ENCODE assay signal across 20 cellular contexts in the genomic region with DNA sequence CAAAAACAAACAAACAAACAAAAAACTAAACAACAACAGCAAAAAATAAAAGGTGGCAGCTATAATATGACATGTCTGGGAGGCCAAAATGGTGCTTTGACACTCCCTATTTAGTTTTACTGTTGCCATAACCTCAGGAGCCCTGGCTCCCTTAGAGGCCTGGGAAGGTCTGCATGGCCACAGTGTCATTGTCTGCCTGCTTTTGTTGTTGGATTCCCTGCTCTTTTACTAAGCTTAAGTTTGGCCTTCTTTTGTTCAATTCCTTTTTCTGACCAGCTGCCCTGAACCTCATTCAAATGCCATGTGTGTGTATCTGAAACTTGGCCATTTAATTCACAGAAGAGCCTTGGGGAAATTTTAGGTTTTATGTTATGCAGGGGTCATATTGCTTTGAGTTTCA.
DNase-seq lines count a peak whose midpoint lies in the region; TF ChIP-seq lines count a peak whose summit lies in the region.
"Had no signal": no experiment of that assay in that cellular context is flagged by ENCODE, and none has a peak within 500 bp of the region (broad histone marks: within the 10 kb centered on the region; RNA-seq: fewer than 3 reads in every experiment).

No MANE protein-coding gene starts in this region.

- H3K9ac ChIP-seq in GM23248, result no peak overlapping the region
- no peak overlapping the region for H3K9ac ChIP-seq in KMS-11
- H3K9ac ChIP-seq in neuronal stem cell (ENCODE audit: low read depth, low read length, poor library complexity), result no peak overlapping the region
- H3K9ac ChIP-seq: SK-N-SH had no signal

- H3K23ac ChIP-seq in neuronal stem cell (ENCODE audit: low read depth, low read length, poor library complexity), result no peak overlapping the region

- H3K4me1 Mint-ChIP-seq in mesothelial cell of epicardium, result peaks cover 6% of the 10 kb centered on the region

- no peak overlapping the region for H3K18ac ChIP-seq in neuronal stem cell (ENCODE audit: low read length)

- H2BK5ac ChIP-seq in neuronal stem cell (ENCODE audit: low read length), result peak overlapping the region; percentile 42

- H3K27ac ChIP-seq in GM23248, result no peak overlapping the region
- H3K27ac ChIP-seq in KMS-11, result peak overlapping the region; percentile 54
- H3K27ac ChIP-seq in ectodermal cell (ENCODE audit: insufficient read depth, low read depth, low read length, poor library complexity, severe bottlenecking), result peak overlapping the region; percentile 40
- peak overlapping the region; percentile 88 for H3K27ac ChIP-seq in neuronal stem cell (replicated peaks; ENCODE audit: low read length)
- H3K27ac ChIP-seq in vagina, result no peak overlapping the region

- H3K36me3 Mint-ChIP-seq in mesothelial cell of epicardium, result no peaks in the 10 kb centered on the region

- H3K79me2 ChIP-seq in GM23248 (ENCODE audit: insufficient read depth) (no peaks in the 10 kb centered on the region), KMS-11 (ENCODE audit: insufficient read depth, low read depth) (no peaks in the 10 kb centered on the region)

- H3K9me3 ChIP-seq in GM23248 (ENCODE audit: low read depth) (no peaks in the 10 kb centered on the region), ectodermal cell (ENCODE audit: control insufficient read depth, low read length) (no peaks in the 10 kb centered on the region), neuronal stem cell (replicated peaks in 1 of 2; ENCODE audit: control insufficient read depth in 2 of 2, insufficient read depth in 1 of 2, low read depth in 1 of 2, low read length in 2 of 2) (peaks cover 0 to 3% of the 10 kb centered on the region in 2 donors), vagina (no peaks in the 10 kb centered on the region)
- H3K9me3 ChIP-seq: SK-N-SH had no signal

- no peak overlapping the region for H2AK5ac ChIP-seq in neuronal stem cell (ENCODE audit: low read depth, low read length)

- H3K4ac ChIP-seq in neuronal stem cell (ENCODE audit: low read length), result no peak overlapping the region

- H3K27me3 ChIP-seq in GM23248 (replicated peaks; ENCODE audit: insufficient read depth) (no peaks in the 10 kb centered on the region), KMS-11 (ENCODE audit: insufficient read depth, low read depth) (no peaks in the 10 kb centered on the region), ectodermal cell (ENCODE audit: control insufficient read depth, insufficient read depth, low read length, poor library complexity, severe bottlenecking) (no peaks in the 10 kb centered on the region), neuronal stem cell (ENCODE audit: control insufficient read depth in 3 of 3, insufficient read depth in 3 of 3, low read depth in 1 of 3, low read length in 3 of 3) (no peaks in the 10 kb centered on the region), vagina (no peaks in the 10 kb centered on the region)

- TF ChIP-seq POLR2A in vagina (IDR thresholded peaks at IDR 0.05), result no peak

- no peak overlapping the region for H3K4me2 ChIP-seq in GM23248 (ENCODE audit: unreplicated experiment)
- H3K4me2 ChIP-seq in KMS-11, result peak overlapping the region; percentile 10; the same call in 1 of the 2 replicates
- H3K4me2 ChIP-seq in neuronal stem cell (ENCODE audit: insufficient read depth, low read length, poor library complexity, severe bottlenecking), result no peak overlapping the region
- H3K4me2 ChIP-seq: SK-N-SH had no signal

- no peak overlapping the region for H2BK120ac ChIP-seq in neuronal stem cell (ENCODE audit: low read depth, low read length)

- no peaks in the 10 kb centered on the region for H3K79me1 ChIP-seq in neuronal stem cell (ENCODE audit: low read depth, low read length)

- H3K9me3 Mint-ChIP-seq in mesothelial cell of epicardium, result no peaks in the 10 kb centered on the region

- H3K27ac Mint-ChIP-seq in mesothelial cell of epicardium, result no peak overlapping the region

- intact Hi-C loops in vagina (cut with DNase I), result no loop called here

- H3K4me3 ChIP-seq in GM23248 (no peak overlapping the region), KMS-11 (IDR thresholded peaks at IDR 0.05; ENCODE audit: insufficient read depth, low read depth, low read length) (no peak overlapping the region), ectodermal cell (ENCODE audit: insufficient read depth, low read depth, low read length) (no peak overlapping the region), neuronal stem cell (ENCODE audit: low read length in 2 of 2) (no peak overlapping the region), vagina (no peak overlapping the region)

- no peak for TF ChIP-seq CTCF in KMS-11 (conservative IDR thresholded peaks at IDR 0.05; ENCODE audit: low read depth, low read length)
- no peak for TF ChIP-seq CTCF in vagina (IDR thresholded peaks at IDR 0.05)
- TF ChIP-seq CTCF in mesothelial cell of epicardium (IDR thresholded peaks at IDR 0.05; ENCODE audit: unreplicated experiment), result no peak

- no peak overlapping the region for H3K4me3 Mint-ChIP-seq in mesothelial cell of epicardium

- H2BK12ac ChIP-seq in neuronal stem cell (ENCODE audit: low read length), result no peak overlapping the region

- no peak overlapping the region for H2BK15ac ChIP-seq in neuronal stem cell (ENCODE audit: low read length)

- no peak overlapping the region for H3K14ac ChIP-seq in neuronal stem cell (ENCODE audit: low read length)

- H3F3A ChIP-seq in GM23248 (ENCODE audit: insufficient read depth), result no peaks in the 10 kb centered on the region

- peak overlapping the region; percentile 26; the same call in 1 of the 2 replicates for H2AFZ ChIP-seq in GM23248
- peak overlapping the region; percentile 18; the same call in 1 of the 2 replicates for H2AFZ ChIP-seq in KMS-11 (ENCODE audit: low read depth)
- no peak overlapping the region for H2AFZ ChIP-seq in neuronal stem cell (ENCODE audit: low read length)

- peaks cover 10% of the 10 kb centered on the region for H3K4me1 ChIP-seq in GM23248 (ENCODE audit: insufficient read depth)
- H3K4me1 ChIP-seq in KMS-11 (ENCODE audit: low read depth, poor library complexity, severe bottlenecking), result peaks cover 45% of the 10 kb centered on the region
- H3K4me1 ChIP-seq in ectodermal cell (ENCODE audit: control insufficient read depth, insufficient read depth, low read length), result peaks cover 19% of the 10 kb centered on the region
- peaks cover 8 to 23% of the 10 kb centered on the region in 2 donors for H3K4me1 ChIP-seq in neuronal stem cell (ENCODE audit: control insufficient read depth in 2 of 2, insufficient read depth in 1 of 2, low read depth in 1 of 2, low read length in 2 of 2)
- no peaks in the 10 kb centered on the region for H3K4me1 ChIP-seq in vagina

- no peaks in the 10 kb centered on the region for H3K9me2 ChIP-seq in GM23248 (ENCODE audit: insufficient read depth)
- H3K9me2 ChIP-seq: SK-N-SH had no signal

- H3K36me3 ChIP-seq in GM23248 (ENCODE audit: low read depth), result no peaks in the 10 kb centered on the region
- H3K36me3 ChIP-seq in KMS-11 (ENCODE audit: insufficient read depth), result no peaks in the 10 kb centered on the region
- no peaks in the 10 kb centered on the region for H3K36me3 ChIP-seq in ectodermal cell (ENCODE audit: control insufficient read depth, insufficient read depth, low read length)
- H3K36me3 ChIP-seq in neuronal stem cell (replicated peaks in 1 of 2; ENCODE audit: control insufficient read depth in 2 of 2, insufficient read depth in 2 of 2, low read length in 2 of 2), result no peaks in the 10 kb centered on the region
- no peaks in the 10 kb centered on the region for H3K36me3 ChIP-seq in vagina

- no peak overlapping the region for H4K91ac ChIP-seq in neuronal stem cell (ENCODE audit: low read depth, low read length, poor library complexity)

- no peak for DNase-seq in GM23248
- peak; percentile 69 for DNase-seq in neuronal stem cell (ENCODE audit: low spot score)
- no peak for DNase-seq in iPS-NIHi11 (ENCODE audit: low spot score)
- no peak for DNase-seq in vagina (ENCODE audit: extremely low spot score in 2 of 2)
- DNase-seq in mesothelial cell of epicardium (ENCODE audit: low spot score in 2 of 2, unreplicated experiment in 2 of 2), result no peak
- DNase-seq: Calu3, DMS79 treated with DMSO at 0.1 percent for 48 hours, IMR-90, KG1, NCI-H1092, NCI-H1417 treated with DMSO at 0.1 percent for 48 hours, NCI-H1694 treated with DMSO at 0.1 percent for 48 hours, NCI-H2081, NCI-H2171, NCI-H226, NCI-H510A, NCI-H69, SK-N-SH had no signal

- H4K20me1 ChIP-seq in GM23248 (ENCODE audit: insufficient read depth), result no peaks in the 10 kb centered on the region
- H4K20me1 ChIP-seq in KMS-11 (ENCODE audit: insufficient read depth), result no peaks in the 10 kb centered on the region

- H3K27me3 Mint-ChIP-seq in mesothelial cell of epicardium (ENCODE audit: low read depth), result no peaks in the 10 kb centered on the region

- no peak overlapping the region for H4K8ac ChIP-seq in neuronal stem cell (ENCODE audit: low read depth, low read length)

- in situ Hi-C loops in GM23248 (cut with MboI), result no loop called here

Comparison
In these comparisons a context has a peak if more than half of its experiments do, and no peak if none do; other contexts are left out.
1. H3K27ac ChIP-seq: peak in KMS-11 (single experiment), ectodermal cell (single experiment) and neuronal stem cell (single experiment); none in GM23248 (single experiment) and vagina (single experiment).